13 cellular contexts compared by ENCODE assay signal in the genomic region with DNA sequence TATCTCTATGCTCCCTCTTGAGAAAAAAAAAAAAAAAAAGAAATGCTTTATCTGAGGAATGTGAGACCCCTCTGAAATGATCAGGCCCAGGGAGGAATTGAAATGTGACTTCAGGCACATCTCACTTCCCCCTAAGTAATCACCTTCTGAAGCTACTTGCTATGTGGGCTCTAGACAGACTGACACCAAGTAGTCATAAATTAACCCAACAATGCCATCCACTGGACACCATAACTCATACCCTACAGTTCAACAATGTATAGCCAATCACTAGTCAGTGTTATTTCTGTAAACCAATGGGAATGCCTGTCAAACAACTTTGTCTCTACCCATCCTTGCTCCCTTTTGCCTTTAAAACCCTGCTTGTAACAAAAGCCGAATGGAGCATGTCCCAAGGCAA.
DNase-seq lines count a peak whose midpoint lies in the region; ATAC-seq and TF ChIP-seq lines count a peak whose summit lies in the region.
"Had no signal": no experiment of that assay in that cellular context is flagged by ENCODE, and none has a peak within 500 bp of the region (broad histone marks: within the 10 kb centered on the region; RNA-seq: fewer than 3 reads in every experiment).

No MANE protein-coding gene starts in this region.

- intact Hi-C loops in Right ventricle myocardium superior (cut with DNase I): no loop called here

- no peak overlapping the region for H3K27ac Mint-ChIP-seq in activated naive CD4-positive, alpha-beta T cell treated with anti-CD3 and anti-CD28 coated beads, Interleukin-2, amount 50 U/mL, for 72 hours
- H3K27ac Mint-ChIP-seq: naive B cell had no signal

- no peaks in the 10 kb centered on the region for H3K9me3 Mint-ChIP-seq in activated naive CD4-positive, alpha-beta T cell treated with anti-CD3 and anti-CD28 coated beads, Interleukin-2, amount 50 U/mL, for 72 hours
- H3K9me3 Mint-ChIP-seq: naive B cell had no signal

- H3K9me3 ChIP-seq in suprapubic skin: no peaks in the 10 kb centered on the region
- H3K9me3 ChIP-seq: BE2C, uterus had no signal

- no peaks in the 10 kb centered on the region for H3K27me3 ChIP-seq in suprapubic skin
- H3K27me3 ChIP-seq: BE2C, uterus had no signal

- TF ChIP-seq EP300 in suprapubic skin (IDR thresholded peaks at IDR 0.05): no peak

- H3K4me1 ChIP-seq in suprapubic skin: no peaks in the 10 kb centered on the region
- H3K4me1 ChIP-seq: BE2C, uterus had no signal

- 67% methylated on average over 1 of the region's 1 CpG for WGBS in suprapubic skin

- H3K27ac ChIP-seq in suprapubic skin: no peak overlapping the region
- H3K27ac ChIP-seq: uterus had no signal

- ATAC-seq in GM19043 (IDR thresholded peaks at IDR 0.05; ENCODE audit: low read depth, unreplicated experiment): peak; percentile 79
- peak; percentile 66 for ATAC-seq in HG02884 (IDR thresholded peaks at IDR 0.05; ENCODE audit: unreplicated experiment)
- ATAC-seq in Right ventricle myocardium superior (ENCODE audit: poor library complexity): no peak
- no peak for ATAC-seq in activated naive CD4-positive, alpha-beta T cell treated with anti-CD3 and anti-CD28 coated beads, Interleukin-2, amount 50 U/mL, for 72 hours
- ATAC-seq: HCT116 had no signal

- TF ChIP-seq POLR2A in NB4 (IDR thresholded peaks at IDR 0.05; ENCODE audit: extremely low read depth, insufficient read length): no peak
- TF ChIP-seq POLR2A in suprapubic skin (IDR thresholded peaks at IDR 0.05): no peak

- H3K36me3 Mint-ChIP-seq in activated naive CD4-positive, alpha-beta T cell treated with anti-CD3 and anti-CD28 coated beads, Interleukin-2, amount 50 U/mL, for 72 hours: no peaks in the 10 kb centered on the region
- H3K36me3 Mint-ChIP-seq: naive B cell had no signal

- H3K4me3 ChIP-seq in NB4 (ENCODE audit: low read depth, low read length) (no peak overlapping the region), suprapubic skin (no peak overlapping the region)
- H3K4me3 ChIP-seq: uterus had no signal

- TF ChIP-seq CTCF in NB4 (IDR thresholded peaks at IDR 0.05; ENCODE audit: low read depth, low read length) (no peak), suprapubic skin (IDR thresholded peaks at IDR 0.05) (no peak)

- DNase-seq in DMS53 treated with DMSO at 0.1 percent for 48 hours (lab: John Stamatoyannopoulos, UW; ENCODE audit: unreplicated experiment) (peak; percentile 7), NB4 (ENCODE audit: low read depth) (peak; percentile 47), suprapubic skin (ENCODE audit: low spot score in 2 of 2) (no peak), Right ventricle myocardium superior (no peak), DMS79 treated with DMSO at 0.1 percent for 48 hours (lab: John Stamatoyannopoulos, UW) (no peak)
- DNase-seq in activated naive CD4-positive, alpha-beta T cell treated with anti-CD3 and anti-CD28 coated beads, Interleukin-2, amount 50 U/mL, for 72 hours (ENCODE audit: low spot score in 2 of 2): no peak
- DNase-seq: BE2C, Karpas-422, naive B cell, uterus had no signal

- H3K36me3 ChIP-seq in suprapubic skin: no peaks in the 10 kb centered on the region
- H3K36me3 ChIP-seq: BE2C, uterus had no signal

Comparison
In these comparisons a context has a peak if more than half of its experiments do, and no peak if none do; other contexts are left out.
1. DNase-seq: peak in DMS53 treated with DMSO at 0.1 percent for 48 hours (single experiment) and NB4 (single experiment); none in suprapubic skin (0 of 2), Right ventricle myocardium superior (single experiment), activated naive CD4-positive, alpha-beta T cell treated with anti-CD3 and anti-CD28 coated beads, Interleukin-2, amount 50 U/mL, for 72 hours (0 of 2) and DMS79 treated with DMSO at 0.1 percent for 48 hours (single experiment).
2. ATAC-seq: peak in GM19043 (single experiment) and HG02884 (single experiment); none in Right ventricle myocardium superior (single experiment) and activated naive CD4-positive, alpha-beta T cell treated with anti-CD3 and anti-CD28 coated beads, Interleukin-2, amount 50 U/mL, for 72 hours (0 of 2).